In the genomic region with DNA sequence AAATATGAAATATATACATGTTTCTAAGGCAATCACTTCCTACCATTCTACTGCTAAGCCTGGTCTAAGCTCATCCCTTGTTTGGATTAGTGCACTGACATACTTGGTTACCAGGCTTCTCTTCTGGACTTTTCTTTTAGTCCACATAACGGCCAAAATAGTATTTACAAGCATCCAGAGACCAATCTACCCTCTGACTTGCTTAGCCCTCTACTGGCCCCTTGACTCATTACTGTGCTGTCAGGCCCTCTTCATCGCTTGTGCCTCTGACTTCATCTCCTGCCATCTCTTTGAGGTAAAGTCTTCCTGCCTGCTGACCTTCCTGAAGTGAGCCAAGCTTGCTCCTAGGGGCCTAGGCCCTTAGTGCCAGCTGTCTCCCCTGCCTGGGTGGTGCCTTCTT, we compare ENCODE assay signal across 1 cellular context.
TF ChIP-seq lines count a peak whose summit lies in the region.

No MANE protein-coding gene starts in this region.

TF ChIP-seq in SK-N-SH, 30 proteins besides CTCF, POLR2A, EP300 and RAD21 (continued from another document):
- TF ChIP-seq, protein P1, sequence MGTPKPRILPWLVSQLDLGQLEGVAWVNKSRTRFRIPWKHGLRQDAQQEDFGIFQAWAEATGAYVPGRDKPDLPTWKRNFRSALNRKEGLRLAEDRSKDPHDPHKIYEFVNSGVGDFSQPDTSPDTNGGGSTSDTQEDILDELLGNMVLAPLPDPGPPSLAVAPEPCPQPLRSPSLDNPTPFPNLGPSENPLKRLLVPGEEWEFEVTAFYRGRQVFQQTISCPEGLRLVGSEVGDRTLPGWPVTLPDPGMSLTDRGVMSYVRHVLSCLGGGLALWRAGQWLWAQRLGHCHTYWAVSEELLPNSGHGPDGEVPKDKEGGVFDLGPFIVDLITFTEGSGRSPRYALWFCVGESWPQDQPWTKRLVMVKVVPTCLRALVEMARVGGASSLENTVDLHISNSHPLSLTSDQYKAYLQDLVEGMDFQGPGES (IDR thresholded peaks at IDR 0.05; ENCODE audit: low read depth, low read length): no peak
- TF ChIP-seq NFIC (IDR thresholded peaks at IDR 0.05; ENCODE audit: borderline replicate concordance) (no peak), TEAD4 (IDR thresholded peaks at IDR 0.05; ENCODE audit: borderline replicate concordance, insufficient read depth) (no peak), GABPA (IDR thresholded peaks at IDR 0.05; ENCODE audit: low read depth) (no peak)
